20 cellular contexts compared by ENCODE assay signal in the genomic region with DNA sequence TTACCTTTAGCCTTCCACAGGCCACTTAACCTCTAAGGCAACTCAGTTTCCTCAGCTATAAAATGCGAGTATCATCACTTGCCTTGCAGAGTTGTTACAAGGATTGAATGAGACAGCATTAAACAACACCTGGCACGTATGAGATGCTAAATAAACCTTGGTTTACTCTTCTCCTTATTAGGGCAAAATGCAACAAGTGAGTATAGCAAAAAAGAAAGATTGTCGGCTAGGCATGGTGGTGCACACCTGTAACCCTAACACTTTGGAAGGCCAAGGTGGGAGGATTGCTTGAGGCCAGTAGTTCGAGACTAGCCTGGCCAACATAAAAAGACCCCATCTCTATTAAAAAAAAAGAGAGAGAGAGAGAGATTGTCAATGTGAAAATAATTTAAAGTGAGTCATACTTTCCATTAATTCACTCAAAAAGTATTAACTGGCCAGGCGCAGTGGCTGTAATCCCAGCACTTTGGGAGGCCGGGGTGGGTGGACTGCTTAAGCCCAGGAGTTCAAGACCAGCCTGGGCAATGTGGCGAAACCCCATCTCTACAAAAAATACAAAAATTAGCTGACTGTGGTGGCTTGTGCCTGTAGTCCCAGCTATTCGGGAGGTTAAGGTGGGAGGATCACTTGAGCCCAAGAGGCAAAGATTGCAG.
"Had no signal": no experiment of that assay in that cellular context is flagged by ENCODE, and none has a peak within 500 bp of the region (broad histone marks: within the 10 kb centered on the region; RNA-seq: fewer than 3 reads in every experiment).

No MANE protein-coding gene starts in this region.

- H3K27ac Mint-ChIP-seq: activated B cell treated with CpG ODN at 0.5 μM for 24 hours; activated CD4-positive, alpha-beta T cell treated with anti-CD3 and anti-CD28 coated beads, Interleukin-2, amount 10 ng/mL, durations not matched to agents 24 days and 14 days; dendritic cell treated with granulocyte-macrophage colony-stimulating factor and Interleukin-4, amounts not matched to agents 40 ng/mL and 50 ng/mL, for 4 days; mesothelial cell of epicardium; neural progenitor cell; T-helper 2 cell treated with Interferon-gamma antibody and Interleukin-4, amounts not matched to agents 5 μg/mL and 100 μg/mL, for 36 hours had no signal

- H3K4me3 Mint-ChIP-seq: activated B cell treated with CpG ODN at 0.5 μM for 24 hours; activated CD4-positive, alpha-beta T cell treated with anti-CD3 and anti-CD28 coated beads, Interleukin-2, amount 10 ng/mL, durations not matched to agents 24 days and 14 days; dendritic cell treated with granulocyte-macrophage colony-stimulating factor and Interleukin-4, amounts not matched to agents 40 ng/mL and 50 ng/mL, for 4 days; mesothelial cell of epicardium; neural progenitor cell; T-helper 2 cell treated with Interferon-gamma antibody and Interleukin-4, amounts not matched to agents 5 μg/mL and 100 μg/mL, for 36 hours had no signal

- H3K36me3 ChIP-seq: breast epithelium, gastrocnemius medialis, heart left ventricle, neural progenitor cell, ovary had no signal

- H3K4me1 ChIP-seq: testis had no signal

- H2AFZ ChIP-seq: neural progenitor cell had no signal

- H3K4me3 ChIP-seq: breast epithelium, gastrocnemius medialis, heart left ventricle, lung, neural progenitor cell, ovary, testis had no signal

- H3K4me2 ChIP-seq: neural progenitor cell had no signal

- ATAC-seq: gastrocnemius medialis; heart left ventricle; left colon; sciatic nerve; stimulated activated naive CD8-positive, alpha-beta T cell treated with anti-CD3 and anti-CD28 coated beads, Interleukin-15, amount 100 ng/mL, for 72 hours had no signal

- H3K27me3 ChIP-seq: breast epithelium, gastrocnemius medialis, heart left ventricle, neural progenitor cell, ovary, testis had no signal

- H3K27ac ChIP-seq: breast epithelium, gastrocnemius medialis, heart left ventricle, neural progenitor cell, ovary, testis had no signal

- H3K27me3 Mint-ChIP-seq: activated B cell treated with CpG ODN at 0.5 μM for 24 hours; activated CD4-positive, alpha-beta T cell treated with anti-CD3 and anti-CD28 coated beads, Interleukin-2, amount 10 ng/mL, durations not matched to agents 24 days and 14 days; dendritic cell treated with granulocyte-macrophage colony-stimulating factor and Interleukin-4, amounts not matched to agents 40 ng/mL and 50 ng/mL, for 4 days; stimulated activated naive CD8-positive, alpha-beta T cell treated with anti-CD3 and anti-CD28 coated beads, Interleukin-15, amount 100 ng/mL, for 72 hours had no signal

- H3K9ac ChIP-seq: neural progenitor cell had no signal

- H3K9me3 ChIP-seq: breast epithelium, gastrocnemius medialis, heart left ventricle, ovary, testis had no signal

- H3K9me3 Mint-ChIP-seq: activated B cell treated with CpG ODN at 0.5 μM for 24 hours; activated CD4-positive, alpha-beta T cell treated with anti-CD3 and anti-CD28 coated beads, Interleukin-2, amount 10 ng/mL, durations not matched to agents 24 days and 14 days; activated naive CD4-positive, alpha-beta T cell treated with anti-CD3 and anti-CD28 coated beads, Interleukin-2, amount 50 U/mL, for 72 hours; dendritic cell treated with granulocyte-macrophage colony-stimulating factor and Interleukin-4, amounts not matched to agents 40 ng/mL and 50 ng/mL, for 4 days; mesothelial cell of epicardium; neural progenitor cell; stimulated activated naive CD8-positive, alpha-beta T cell treated with anti-CD3 and anti-CD28 coated beads, Interleukin-15, amount 100 ng/mL, for 72 hours; T-helper 2 cell treated with Interferon-gamma antibody and Interleukin-4, amounts not matched to agents 5 μg/mL and 100 μg/mL, for 36 hours had no signal

- DNase-seq: activated B cell treated with CpG ODN at 0.5 μM for 24 hours; activated CD4-positive, alpha-beta T cell treated with anti-CD3 and anti-CD28 coated beads, Interleukin-2, amount 10 ng/mL, durations not matched to agents 24 days and 14 days; activated effector memory CD4-positive, alpha-beta T cell treated with Interleukin-2 at 50 U/mL for 16 hours; cerebellar nuclear complex; effector memory CD4-positive, alpha-beta T cell; gastrocnemius medialis; heart left ventricle; left colon; ovary; stimulated activated naive CD8-positive, alpha-beta T cell treated with anti-CD3 and anti-CD28 coated beads, Interleukin-15, amount 100 ng/mL, for 72 hours; SW 1271; testis had no signal

- H3K36me3 Mint-ChIP-seq: activated naive CD4-positive, alpha-beta T cell treated with anti-CD3 and anti-CD28 coated beads, Interleukin-2, amount 50 U/mL, for 72 hours; mesothelial cell of epicardium had no signal
